8 cellular contexts compared by ENCODE assay signal in the genomic region with DNA sequence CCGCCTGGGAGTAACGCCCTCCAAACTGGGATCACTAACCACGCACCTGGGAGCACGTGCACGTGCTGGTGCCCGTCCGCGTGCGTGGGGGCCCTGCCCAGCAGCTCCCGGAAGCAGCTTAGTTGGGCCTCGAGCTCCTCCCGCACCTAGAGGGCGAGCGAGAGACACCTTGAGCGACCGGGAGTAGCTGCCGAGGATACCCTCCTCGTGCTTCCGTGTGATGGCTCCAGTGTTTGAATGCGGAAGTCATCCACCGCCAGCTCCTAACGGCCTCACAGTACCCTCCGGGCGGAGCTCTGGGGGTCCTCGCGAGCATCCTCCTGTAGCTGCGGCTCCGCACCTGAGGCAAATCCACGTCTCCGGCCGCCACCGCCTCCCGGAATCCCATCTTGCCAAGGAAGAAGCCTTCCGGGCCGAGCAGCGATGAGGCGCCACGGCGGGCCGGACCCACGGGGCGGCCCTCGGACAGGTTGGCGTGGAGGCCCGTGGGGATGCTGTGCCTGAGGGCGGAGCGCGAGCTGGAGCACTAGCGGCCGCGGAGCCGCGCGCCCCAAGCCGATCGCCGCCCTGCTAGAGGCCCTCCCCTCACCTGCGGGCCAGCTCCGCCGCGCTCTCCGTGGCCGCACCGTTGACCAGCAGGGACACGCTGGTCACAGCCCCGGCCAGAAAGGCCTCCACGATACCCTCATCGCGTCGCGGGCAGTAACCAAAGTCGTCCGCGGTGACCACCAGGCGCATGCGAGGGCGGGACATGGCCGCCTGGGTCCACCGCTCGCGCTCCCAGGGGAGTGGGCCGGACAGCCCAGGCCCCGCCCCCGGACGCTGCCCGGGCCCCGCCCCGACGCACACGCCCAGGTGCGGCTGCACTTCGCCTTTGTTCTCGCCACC. TPM values are rescaled to one million over a fixed set of nuclear protein-coding genes. Genes with fewer than 3 reads are reported as not detected.
DNase-seq lines count a peak whose midpoint lies in the region; ATAC-seq and TF ChIP-seq lines count a peak whose summit lies in the region.

TSS of gene YDJC (minus strand) at position 761 of the 888 bp plus-strand sequence. CDS start at position 753, 8 bp downstream.

- H3K36me3 ChIP-seq in ES-I3 (ENCODE audit: insufficient read depth, low read length) (peaks cover 4% of the 10 kb centered on the region; the same call in 1 of the 2 replicates), H7 (replicated peaks; ENCODE audit: control insufficient read depth, insufficient read depth, low read length) (peaks cover 4% of the 10 kb centered on the region), Loucy (ENCODE audit: insufficient read depth, low read length) (peaks cover 17% of the 10 kb centered on the region; the same call in 1 of the 2 replicates), RWPE2 (ENCODE audit: low read depth) (peaks cover 16% of the 10 kb centered on the region)

- no peaks in the 10 kb centered on the region for H3K9me2 ChIP-seq in Loucy (replicated peaks; ENCODE audit: low read depth, low read length)

- H3K9ac ChIP-seq in ES-I3 (ENCODE audit: low read depth, low read length), result peak within 1 kb of the TSS; percentile 87
- peak within 1 kb of the TSS; percentile 100 for H3K9ac ChIP-seq in Loucy (ENCODE audit: low read depth, low read length, poor library complexity, severe bottlenecking)

- TF ChIP-seq CTCF in Loucy (conservative IDR thresholded peaks at IDR 0.05; ENCODE audit: low read length), result peak; percentile 70
- peak; percentile 64 for TF ChIP-seq CTCF in RWPE2 (IDR thresholded peaks at IDR 0.05; ENCODE audit: poor library complexity, severe bottlenecking)
- peak; percentile 46 for TF ChIP-seq CTCF in fibroblast of pulmonary artery (IDR thresholded peaks at IDR 0.05; ENCODE audit: low read length, missing control alignments)
- peak; percentile 32 for TF ChIP-seq CTCF in nephron progenitor cell (IDR thresholded peaks at IDR 0.05)

- H3K27me3 ChIP-seq in H7 (ENCODE audit: control insufficient read depth, insufficient read depth, low read length) (peaks cover 2% of the 10 kb centered on the region; the same call in 1 of the 2 replicates), Loucy (ENCODE audit: insufficient read depth, low read length, poor library complexity, severe bottlenecking) (peaks cover 5% of the 10 kb centered on the region), RWPE2 (ENCODE audit: insufficient read depth, poor library complexity, severe bottlenecking) (no peaks in the 10 kb centered on the region)

- no peaks in the 10 kb centered on the region for H3K9me3 Mint-ChIP-seq in activated T-helper 2 cell treated with anti-CD3 and anti-CD28 coated beads, Interferon-gamma antibody, Interleukin-2, Interleukin-4, amounts not matched to agents 10 μg/mL and 5 μg/mL and 100 μg/mL, durations not matched to agents 14 hours and 24 hours and 36 hours
- no peaks in the 10 kb centered on the region for H3K9me3 Mint-ChIP-seq in nephron progenitor cell
- H3K9me3 Mint-ChIP-seq in stimulated activated naive CD8-positive, alpha-beta T cell treated with anti-CD3 and anti-CD28 coated beads, Interleukin-15, Interleukin-2, amounts not matched to agents 100 ng/mL and 50 ng/mL, for 24 hours, result no peaks in the 10 kb centered on the region

- H3K4me3 Mint-ChIP-seq in activated T-helper 2 cell treated with anti-CD3 and anti-CD28 coated beads, Interferon-gamma antibody, Interleukin-2, Interleukin-4, amounts not matched to agents 10 μg/mL and 5 μg/mL and 100 μg/mL, durations not matched to agents 14 hours and 24 hours and 36 hours (ENCODE audit: low read depth), result peak within 1 kb of the TSS; percentile 89
- H3K4me3 Mint-ChIP-seq in nephron progenitor cell, result peak within 1 kb of the TSS; percentile 85
- peak within 1 kb of the TSS; percentile 92 for H3K4me3 Mint-ChIP-seq in stimulated activated naive CD8-positive, alpha-beta T cell treated with anti-CD3 and anti-CD28 coated beads, Interleukin-15, Interleukin-2, amounts not matched to agents 100 ng/mL and 50 ng/mL, for 24 hours

- H3K4me1 ChIP-seq in ES-I3 (ENCODE audit: insufficient read depth, low read length) (no peaks in the 10 kb centered on the region), Loucy (ENCODE audit: insufficient read depth, low read length, poor library complexity, severe bottlenecking) (peaks cover 13% of the 10 kb centered on the region), RWPE2 (ENCODE audit: insufficient read depth, poor library complexity, severe bottlenecking) (no peaks in the 10 kb centered on the region)

- H3K4me3 ChIP-seq in H7 (ENCODE audit: insufficient read depth, low read depth, low read length) (peak within 1 kb of the TSS; percentile 99), Loucy (ENCODE audit: low read length, poor library complexity, severe bottlenecking) (peak within 1 kb of the TSS; percentile 97), RWPE2 (ENCODE audit: severe bottlenecking) (peak within 1 kb of the TSS; percentile 72), fibroblast of pulmonary artery (replicated peaks; ENCODE audit: low read depth, low read length) (peak within 1 kb of the TSS; percentile 87)

- H3F3A ChIP-seq in Loucy (ENCODE audit: low read depth), result peaks cover 5% of the 10 kb centered on the region; the same call in 1 of the 2 replicates

- H2AFZ ChIP-seq in Loucy (ENCODE audit: low read length), result peak within 1 kb of the TSS; percentile 74

- peak within 1 kb of the TSS; percentile 73 for H3K27ac ChIP-seq in RWPE2 (ENCODE audit: poor library complexity, severe bottlenecking)

- H3K4me2 ChIP-seq in Loucy (ENCODE audit: low read depth, low read length, poor library complexity, severe bottlenecking), result peak within 1 kb of the TSS; percentile 93

- H3K36me3 Mint-ChIP-seq in activated T-helper 2 cell treated with anti-CD3 and anti-CD28 coated beads, Interferon-gamma antibody, Interleukin-2, Interleukin-4, amounts not matched to agents 10 μg/mL and 5 μg/mL and 100 μg/mL, durations not matched to agents 14 hours and 24 hours and 36 hours (ENCODE audit: low read depth), result peaks cover 29% of the 10 kb centered on the region
- peaks cover 9% of the 10 kb centered on the region for H3K36me3 Mint-ChIP-seq in nephron progenitor cell (ENCODE audit: low read depth)
- peaks cover 22% of the 10 kb centered on the region for H3K36me3 Mint-ChIP-seq in stimulated activated naive CD8-positive, alpha-beta T cell treated with anti-CD3 and anti-CD28 coated beads, Interleukin-15, Interleukin-2, amounts not matched to agents 100 ng/mL and 50 ng/mL, for 24 hours (ENCODE audit: low read depth)

- peaks cover 36% of the 10 kb centered on the region for H3K4me1 Mint-ChIP-seq in activated T-helper 2 cell treated with anti-CD3 and anti-CD28 coated beads, Interferon-gamma antibody, Interleukin-2, Interleukin-4, amounts not matched to agents 10 μg/mL and 5 μg/mL and 100 μg/mL, durations not matched to agents 14 hours and 24 hours and 36 hours (ENCODE audit: low read depth)
- H3K4me1 Mint-ChIP-seq in nephron progenitor cell, result peaks cover 23% of the 10 kb centered on the region
- peaks cover 52% of the 10 kb centered on the region for H3K4me1 Mint-ChIP-seq in stimulated activated naive CD8-positive, alpha-beta T cell treated with anti-CD3 and anti-CD28 coated beads, Interleukin-15, Interleukin-2, amounts not matched to agents 100 ng/mL and 50 ng/mL, for 24 hours (ENCODE audit: low read depth)

- ATAC-seq in RWPE2 (ENCODE audit: low read depth), result peak; percentile 86

- H3K27ac Mint-ChIP-seq in activated T-helper 2 cell treated with anti-CD3 and anti-CD28 coated beads, Interferon-gamma antibody, Interleukin-2, Interleukin-4, amounts not matched to agents 10 μg/mL and 5 μg/mL and 100 μg/mL, durations not matched to agents 14 hours and 24 hours and 36 hours, result peak within 1 kb of the TSS; percentile 90
- H3K27ac Mint-ChIP-seq in nephron progenitor cell, result no peak within 1 kb of the TSS
- H3K27ac Mint-ChIP-seq in stimulated activated naive CD8-positive, alpha-beta T cell treated with anti-CD3 and anti-CD28 coated beads, Interleukin-15, Interleukin-2, amounts not matched to agents 100 ng/mL and 50 ng/mL, for 24 hours, result peak within 1 kb of the TSS; percentile 92

- intact Hi-C loops in activated T-helper 2 cell treated with anti-CD3 and anti-CD28 coated beads, Interferon-gamma antibody, Interleukin-2, Interleukin-4, amounts not matched to agents 10 μg/mL and 5 μg/mL and 100 μg/mL, durations not matched to agents 14 hours and 24 hours and 36 hours (cut with micrococcal nuclease), result loop anchor here (1.0 kb wide), 2 partner anchors 13 to 58 kb away; partner anchors contain the start of gene SDF2L1

- DNase-seq in H7 (peak; percentile 99), RWPE2 (ENCODE audit: low spot score) (peak; percentile 93), fibroblast of pulmonary artery (ENCODE audit: low read depth) (peak; percentile 92), nephron progenitor cell (peak; percentile 97)
- DNase-seq in activated T-helper 2 cell treated with anti-CD3 and anti-CD28 coated beads, Interferon-gamma antibody, Interleukin-2, Interleukin-4, amounts not matched to agents 10 μg/mL and 5 μg/mL and 100 μg/mL, durations not matched to agents 14 hours and 24 hours and 36 hours (ENCODE audit: low spot score), result peak; percentile 91

- H3K9me3 ChIP-seq in ES-I3 (ENCODE audit: control insufficient read depth, insufficient read depth, low read length) (no peaks in the 10 kb centered on the region), Loucy (ENCODE audit: insufficient read depth, low read depth, low read length) (no peaks in the 10 kb centered on the region), RWPE2 (ENCODE audit: severe bottlenecking) (no peaks in the 10 kb centered on the region)

- peaks cover 49% of the 10 kb centered on the region for H4K20me1 ChIP-seq in Loucy (ENCODE audit: insufficient read depth, low read length, poor library complexity, severe bottlenecking)

- H3K27me3 Mint-ChIP-seq in activated T-helper 2 cell treated with anti-CD3 and anti-CD28 coated beads, Interferon-gamma antibody, Interleukin-2, Interleukin-4, amounts not matched to agents 10 μg/mL and 5 μg/mL and 100 μg/mL, durations not matched to agents 14 hours and 24 hours and 36 hours (ENCODE audit: low read depth), result no peaks in the 10 kb centered on the region
- H3K27me3 Mint-ChIP-seq in nephron progenitor cell (ENCODE audit: low read depth, poor library complexity), result no peaks in the 10 kb centered on the region
- no peaks in the 10 kb centered on the region for H3K27me3 Mint-ChIP-seq in stimulated activated naive CD8-positive, alpha-beta T cell treated with anti-CD3 and anti-CD28 coated beads, Interleukin-15, Interleukin-2, amounts not matched to agents 100 ng/mL and 50 ng/mL, for 24 hours

- peaks cover 49% of the 10 kb centered on the region for H3K79me2 ChIP-seq in Loucy (ENCODE audit: insufficient read depth, low read length)

RNA-seq across cellular contexts. Expression of gene YDJC, which starts in this region (rescaled TPM):
- 53.0 and 57.3 TPM in 2 replicates for total RNA-seq in H7 (2014; rRNA removed; shearing (Covaris generic))
- 44.3 and 49.6 TPM in 2 replicates for total RNA-seq in activated T-helper 2 cell treated with anti-CD3 and anti-CD28 coated beads, Interferon-gamma antibody, Interleukin-2, Interleukin-4, amounts not matched to agents 10 μg/mL and 5 μg/mL and 100 μg/mL, durations not matched to agents 14 hours and 24 hours and 36 hours

Comparison
In these comparisons a context has a peak if more than half of its experiments do, and no peak if none do; other contexts are left out.
1. Peak in every context shown above with its lines: DNase-seq, ATAC-seq, H3K4me3 ChIP-seq and H3K27ac ChIP-seq.